ENCODE assay signal across 1 cellular context in the genomic region with DNA sequence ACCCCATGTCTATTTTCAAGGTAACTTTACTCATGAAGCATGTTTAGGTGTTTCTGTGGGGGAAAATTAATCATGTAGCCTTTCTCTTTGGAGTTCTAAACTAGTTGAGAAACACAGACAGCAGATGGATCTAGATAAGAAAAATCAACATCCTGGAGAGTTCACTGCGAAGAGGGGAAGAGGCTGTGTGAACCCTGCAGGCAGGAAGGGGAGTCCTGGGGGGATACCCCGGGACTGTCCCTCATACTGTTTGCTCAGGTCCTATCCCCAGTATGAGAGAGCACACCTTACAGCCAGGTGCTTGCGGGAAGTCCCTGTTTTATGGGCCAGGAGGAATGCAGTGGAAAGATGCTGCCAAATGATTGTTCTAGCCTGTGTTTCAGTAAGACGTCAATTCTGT.
TF ChIP-seq lines count a peak whose summit lies in the region.

No MANE protein-coding gene starts in this region.

TF ChIP-seq in HepG2, 621 proteins besides CTCF, POLR2A, EP300 and RAD21 (continued from another document):
- TF ChIP-seq, protein P1, sequence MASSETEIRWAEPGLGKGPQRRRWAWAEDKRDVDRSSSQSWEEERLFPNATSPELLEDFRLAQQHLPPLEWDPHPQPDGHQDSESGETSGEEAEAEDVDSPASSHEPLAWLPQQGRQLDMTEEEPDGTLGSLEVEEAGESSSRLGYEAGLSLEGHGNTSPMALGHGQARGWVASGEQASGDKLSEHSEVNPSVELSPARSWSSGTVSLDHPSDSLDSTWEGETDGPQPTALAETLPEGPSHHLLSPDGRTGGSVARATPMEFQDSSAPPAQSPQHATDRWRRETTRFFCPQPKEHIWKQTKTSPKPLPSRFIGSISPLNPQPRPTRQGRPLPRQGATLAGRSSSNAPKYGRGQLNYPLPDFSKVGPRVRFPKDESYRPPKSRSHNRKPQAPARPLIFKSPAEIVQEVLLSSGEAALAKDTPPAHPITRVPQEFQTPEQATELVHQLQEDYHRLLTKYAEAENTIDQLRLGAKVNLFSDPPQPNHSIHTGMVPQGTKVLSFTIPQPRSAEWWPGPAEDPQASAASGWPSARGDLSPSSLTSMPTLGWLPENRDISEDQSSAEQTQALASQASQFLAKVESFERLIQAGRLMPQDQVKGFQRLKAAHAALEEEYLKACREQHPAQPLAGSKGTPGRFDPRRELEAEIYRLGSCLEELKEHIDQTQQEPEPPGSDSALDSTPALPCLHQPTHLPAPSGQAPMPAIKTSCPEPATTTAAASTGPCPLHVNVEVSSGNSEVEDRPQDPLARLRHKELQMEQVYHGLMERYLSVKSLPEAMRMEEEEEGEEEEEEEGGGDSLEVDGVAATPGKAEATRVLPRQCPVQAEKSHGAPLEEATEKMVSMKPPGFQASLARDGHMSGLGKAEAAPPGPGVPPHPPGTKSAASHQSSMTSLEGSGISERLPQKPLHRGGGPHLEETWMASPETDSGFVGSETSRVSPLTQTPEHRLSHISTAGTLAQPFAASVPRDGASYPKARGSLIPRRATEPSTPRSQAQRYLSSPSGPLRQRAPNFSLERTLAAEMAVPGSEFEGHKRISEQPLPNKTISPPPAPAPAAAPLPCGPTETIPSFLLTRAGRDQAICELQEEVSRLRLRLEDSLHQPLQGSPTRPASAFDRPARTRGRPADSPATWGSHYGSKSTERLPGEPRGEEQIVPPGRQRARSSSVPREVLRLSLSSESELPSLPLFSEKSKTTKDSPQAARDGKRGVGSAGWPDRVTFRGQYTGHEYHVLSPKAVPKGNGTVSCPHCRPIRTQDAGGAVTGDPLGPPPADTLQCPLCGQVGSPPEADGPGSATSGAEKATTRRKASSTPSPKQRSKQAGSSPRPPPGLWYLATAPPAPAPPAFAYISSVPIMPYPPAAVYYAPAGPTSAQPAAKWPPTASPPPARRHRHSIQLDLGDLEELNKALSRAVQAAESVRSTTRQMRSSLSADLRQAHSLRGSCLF (CRISPR knock-in tag; IDR thresholded peaks at IDR 0.05; ENCODE audit: borderline replicate concordance), result no peak
- TF ChIP-seq ZBTB8A (CRISPR knock-in tag; IDR thresholded peaks at IDR 0.05; ENCODE audit: borderline replicate concordance, low read depth) (no peak), ZNF543 (CRISPR knock-in tag; IDR thresholded peaks at IDR 0.05) (no peak), ZNF652 (CRISPR knock-in tag; IDR thresholded peaks at IDR 0.05; ENCODE audit: borderline replicate concordance, low read depth) (no peak), ZNF431 (CRISPR knock-in tag; IDR thresholded peaks at IDR 0.05; ENCODE audit: borderline replicate concordance, low read depth) (no peak), RARG (CRISPR knock-in tag; IDR thresholded peaks at IDR 0.05; ENCODE audit: low read depth) (no peak), ZSCAN25 (CRISPR knock-in tag; IDR thresholded peaks at IDR 0.05) (no peak), RELA (CRISPR knock-in tag; IDR thresholded peaks at IDR 0.05) (0 out of 2 replicates have a peak, but pooled peaks have one; percentile 69), RFX5 (IDR thresholded peaks at IDR 0.05; ENCODE audit: low read depth, low read length) (no peak), GLI4 (CRISPR knock-in tag; IDR thresholded peaks at IDR 0.05; ENCODE audit: borderline replicate concordance) (no peak), MYC (CRISPR knock-in tag; IDR thresholded peaks at IDR 0.05; ENCODE audit: borderline replicate concordance) (no peak), ZNF292 (CRISPR knock-in tag; IDR thresholded peaks at IDR 0.05; ENCODE audit: borderline replicate concordance, low read depth) (peak; percentile 21; the same call in 1 of the 2 replicates), PPARG (CRISPR knock-in tag; conservative IDR thresholded peaks at IDR 0.05) (0 out of 2 replicates have a peak, but pooled peaks have one; percentile 26)
- TF ChIP-seq, protein P2, sequence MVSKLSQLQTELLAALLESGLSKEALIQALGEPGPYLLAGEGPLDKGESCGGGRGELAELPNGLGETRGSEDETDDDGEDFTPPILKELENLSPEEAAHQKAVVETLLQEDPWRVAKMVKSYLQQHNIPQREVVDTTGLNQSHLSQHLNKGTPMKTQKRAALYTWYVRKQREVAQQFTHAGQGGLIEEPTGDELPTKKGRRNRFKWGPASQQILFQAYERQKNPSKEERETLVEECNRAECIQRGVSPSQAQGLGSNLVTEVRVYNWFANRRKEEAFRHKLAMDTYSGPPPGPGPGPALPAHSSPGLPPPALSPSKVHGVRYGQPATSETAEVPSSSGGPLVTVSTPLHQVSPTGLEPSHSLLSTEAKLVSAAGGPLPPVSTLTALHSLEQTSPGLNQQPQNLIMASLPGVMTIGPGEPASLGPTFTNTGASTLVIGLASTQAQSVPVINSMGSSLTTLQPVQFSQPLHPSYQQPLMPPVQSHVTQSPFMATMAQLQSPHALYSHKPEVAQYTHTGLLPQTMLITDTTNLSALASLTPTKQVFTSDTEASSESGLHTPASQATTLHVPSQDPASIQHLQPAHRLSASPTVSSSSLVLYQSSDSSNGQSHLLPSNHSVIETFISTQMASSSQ (IDR thresholded peaks at IDR 0.05; ENCODE audit: low read depth), result no peak
- TF ChIP-seq, protein P2 (CRISPR knock-in tag; IDR thresholded peaks at IDR 0.05; ENCODE audit: borderline replicate concordance), result 0 out of 2 replicates have a peak, but pooled peaks have one; percentile 16
- TF ChIP-seq, protein P3, sequence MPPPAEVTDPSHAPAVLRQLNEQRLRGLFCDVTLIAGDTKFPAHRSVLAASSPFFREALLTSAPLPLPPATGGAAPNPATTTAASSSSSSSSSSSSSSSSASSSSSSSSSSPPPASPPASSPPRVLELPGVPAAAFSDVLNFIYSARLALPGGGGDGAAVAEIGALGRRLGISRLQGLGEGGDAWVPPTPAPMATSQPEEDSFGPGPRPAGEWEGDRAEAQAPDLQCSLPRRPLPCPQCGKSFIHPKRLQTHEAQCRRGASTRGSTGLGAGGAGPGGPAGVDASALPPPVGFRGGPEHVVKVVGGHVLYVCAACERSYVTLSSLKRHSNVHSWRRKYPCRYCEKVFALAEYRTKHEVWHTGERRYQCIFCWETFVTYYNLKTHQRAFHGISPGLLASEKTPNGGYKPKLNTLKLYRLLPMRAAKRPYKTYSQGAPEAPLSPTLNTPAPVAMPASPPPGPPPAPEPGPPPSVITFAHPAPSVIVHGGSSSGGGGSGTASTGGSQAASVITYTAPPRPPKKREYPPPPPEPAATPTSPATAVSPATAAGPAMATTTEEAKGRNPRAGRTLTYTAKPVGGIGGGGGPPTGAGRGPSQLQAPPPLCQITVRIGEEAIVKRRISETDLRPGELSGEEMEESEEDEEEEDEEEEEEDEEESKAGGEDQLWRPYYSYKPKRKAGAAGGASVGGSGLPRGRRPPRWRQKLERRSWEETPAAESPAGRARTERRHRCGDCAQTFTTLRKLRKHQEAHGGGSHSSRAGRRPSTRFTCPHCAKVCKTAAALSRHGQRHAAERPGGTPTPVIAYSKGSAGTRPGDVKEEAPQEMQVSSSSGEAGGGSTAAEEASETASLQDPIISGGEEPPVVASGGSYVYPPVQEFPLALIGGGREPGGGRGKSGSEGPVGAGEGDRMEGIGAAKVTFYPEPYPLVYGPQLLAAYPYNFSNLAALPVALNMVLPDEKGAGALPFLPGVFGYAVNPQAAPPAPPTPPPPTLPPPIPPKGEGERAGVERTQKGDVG (CRISPR knock-in tag; IDR thresholded peaks at IDR 0.05; ENCODE audit: borderline replicate concordance), result no peak
- TF ChIP-seq, protein P4, sequence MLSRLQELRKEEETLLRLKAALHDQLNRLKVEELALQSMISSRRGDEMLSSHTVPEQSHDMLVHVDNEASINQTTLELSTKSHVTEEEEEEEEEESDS (CRISPR knock-in tag; IDR thresholded peaks at IDR 0.05; ENCODE audit: borderline replicate concordance), result no peak
- TF ChIP-seq, protein P5, sequence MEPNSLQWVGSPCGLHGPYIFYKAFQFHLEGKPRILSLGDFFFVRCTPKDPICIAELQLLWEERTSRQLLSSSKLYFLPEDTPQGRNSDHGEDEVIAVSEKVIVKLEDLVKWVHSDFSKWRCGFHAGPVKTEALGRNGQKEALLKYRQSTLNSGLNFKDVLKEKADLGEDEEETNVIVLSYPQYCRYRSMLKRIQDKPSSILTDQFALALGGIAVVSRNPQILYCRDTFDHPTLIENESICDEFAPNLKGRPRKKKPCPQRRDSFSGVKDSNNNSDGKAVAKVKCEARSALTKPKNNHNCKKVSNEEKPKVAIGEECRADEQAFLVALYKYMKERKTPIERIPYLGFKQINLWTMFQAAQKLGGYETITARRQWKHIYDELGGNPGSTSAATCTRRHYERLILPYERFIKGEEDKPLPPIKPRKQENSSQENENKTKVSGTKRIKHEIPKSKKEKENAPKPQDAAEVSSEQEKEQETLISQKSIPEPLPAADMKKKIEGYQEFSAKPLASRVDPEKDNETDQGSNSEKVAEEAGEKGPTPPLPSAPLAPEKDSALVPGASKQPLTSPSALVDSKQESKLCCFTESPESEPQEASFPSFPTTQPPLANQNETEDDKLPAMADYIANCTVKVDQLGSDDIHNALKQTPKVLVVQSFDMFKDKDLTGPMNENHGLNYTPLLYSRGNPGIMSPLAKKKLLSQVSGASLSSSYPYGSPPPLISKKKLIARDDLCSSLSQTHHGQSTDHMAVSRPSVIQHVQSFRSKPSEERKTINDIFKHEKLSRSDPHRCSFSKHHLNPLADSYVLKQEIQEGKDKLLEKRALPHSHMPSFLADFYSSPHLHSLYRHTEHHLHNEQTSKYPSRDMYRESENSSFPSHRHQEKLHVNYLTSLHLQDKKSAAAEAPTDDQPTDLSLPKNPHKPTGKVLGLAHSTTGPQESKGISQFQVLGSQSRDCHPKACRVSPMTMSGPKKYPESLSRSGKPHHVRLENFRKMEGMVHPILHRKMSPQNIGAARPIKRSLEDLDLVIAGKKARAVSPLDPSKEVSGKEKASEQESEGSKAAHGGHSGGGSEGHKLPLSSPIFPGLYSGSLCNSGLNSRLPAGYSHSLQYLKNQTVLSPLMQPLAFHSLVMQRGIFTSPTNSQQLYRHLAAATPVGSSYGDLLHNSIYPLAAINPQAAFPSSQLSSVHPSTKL (CRISPR knock-in tag; IDR thresholded peaks at IDR 0.05), result peak; percentile 16; the same call in 1 of the 2 replicates
- TF ChIP-seq, protein P6, sequence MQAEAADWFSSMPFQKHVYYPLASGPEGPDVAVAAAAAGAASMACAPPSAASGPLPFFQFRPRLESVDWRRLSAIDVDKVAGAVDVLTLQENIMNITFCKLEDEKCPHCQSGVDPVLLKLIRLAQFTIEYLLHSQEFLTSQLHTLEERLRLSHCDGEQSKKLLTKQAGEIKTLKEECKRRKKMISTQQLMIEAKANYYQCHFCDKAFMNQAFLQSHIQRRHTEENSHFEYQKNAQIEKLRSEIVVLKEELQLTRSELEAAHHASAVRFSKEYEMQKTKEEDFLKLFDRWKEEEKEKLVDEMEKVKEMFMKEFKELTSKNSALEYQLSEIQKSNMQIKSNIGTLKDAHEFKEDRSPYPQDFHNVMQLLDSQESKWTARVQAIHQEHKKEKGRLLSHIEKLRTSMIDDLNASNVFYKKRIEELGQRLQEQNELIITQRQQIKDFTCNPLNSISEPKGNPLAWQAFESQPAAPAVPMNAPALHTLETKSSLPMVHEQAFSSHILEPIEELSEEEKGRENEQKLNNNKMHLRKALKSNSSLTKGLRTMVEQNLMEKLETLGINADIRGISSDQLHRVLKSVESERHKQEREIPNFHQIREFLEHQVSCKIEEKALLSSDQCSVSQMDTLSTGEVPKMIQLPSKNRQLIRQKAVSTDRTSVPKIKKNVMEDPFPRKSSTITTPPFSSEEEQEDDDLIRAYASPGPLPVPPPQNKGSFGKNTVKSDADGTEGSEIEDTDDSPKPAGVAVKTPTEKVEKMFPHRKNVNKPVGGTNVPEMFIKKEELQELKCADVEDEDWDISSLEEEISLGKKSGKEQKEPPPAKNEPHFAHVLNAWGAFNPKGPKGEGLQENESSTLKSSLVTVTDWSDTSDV (CRISPR knock-in tag; IDR thresholded peaks at IDR 0.05), result no peak
- TF ChIP-seq, protein P7, sequence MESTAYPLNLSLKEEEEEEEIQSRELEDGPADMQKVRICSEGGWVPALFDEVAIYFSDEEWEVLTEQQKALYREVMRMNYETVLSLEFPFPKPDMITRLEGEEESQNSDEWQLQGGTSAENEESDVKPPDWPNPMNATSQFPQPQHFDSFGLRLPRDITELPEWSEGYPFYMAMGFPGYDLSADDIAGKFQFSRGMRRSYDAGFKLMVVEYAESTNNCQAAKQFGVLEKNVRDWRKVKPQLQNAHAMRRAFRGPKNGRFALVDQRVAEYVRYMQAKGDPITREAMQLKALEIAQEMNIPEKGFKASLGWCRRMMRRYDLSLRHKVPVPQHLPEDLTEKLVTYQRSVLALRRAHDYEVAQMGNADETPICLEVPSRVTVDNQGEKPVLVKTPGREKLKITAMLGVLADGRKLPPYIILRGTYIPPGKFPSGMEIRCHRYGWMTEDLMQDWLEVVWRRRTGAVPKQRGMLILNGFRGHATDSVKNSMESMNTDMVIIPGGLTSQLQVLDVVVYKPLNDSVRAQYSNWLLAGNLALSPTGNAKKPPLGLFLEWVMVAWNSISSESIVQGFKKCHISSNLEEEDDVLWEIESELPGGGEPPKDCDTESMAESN (CRISPR knock-in tag; conservative IDR thresholded peaks at IDR 0.05), result no peak
- TF ChIP-seq, protein P8, sequence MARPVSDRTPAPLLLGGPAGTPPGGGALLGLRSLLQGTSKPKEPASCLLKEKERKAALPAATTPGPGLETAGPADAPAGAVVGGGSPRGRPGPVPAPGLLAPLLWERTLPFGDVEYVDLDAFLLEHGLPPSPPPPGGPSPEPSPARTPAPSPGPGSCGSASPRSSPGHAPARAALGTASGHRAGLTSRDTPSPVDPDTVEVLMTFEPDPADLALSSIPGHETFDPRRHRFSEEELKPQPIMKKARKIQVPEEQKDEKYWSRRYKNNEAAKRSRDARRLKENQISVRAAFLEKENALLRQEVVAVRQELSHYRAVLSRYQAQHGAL (CRISPR knock-in tag; IDR thresholded peaks at IDR 0.05; ENCODE audit: not compliant biosample characterization), result no peak
